20 cellular contexts compared by ENCODE assay signal in the genomic region with DNA sequence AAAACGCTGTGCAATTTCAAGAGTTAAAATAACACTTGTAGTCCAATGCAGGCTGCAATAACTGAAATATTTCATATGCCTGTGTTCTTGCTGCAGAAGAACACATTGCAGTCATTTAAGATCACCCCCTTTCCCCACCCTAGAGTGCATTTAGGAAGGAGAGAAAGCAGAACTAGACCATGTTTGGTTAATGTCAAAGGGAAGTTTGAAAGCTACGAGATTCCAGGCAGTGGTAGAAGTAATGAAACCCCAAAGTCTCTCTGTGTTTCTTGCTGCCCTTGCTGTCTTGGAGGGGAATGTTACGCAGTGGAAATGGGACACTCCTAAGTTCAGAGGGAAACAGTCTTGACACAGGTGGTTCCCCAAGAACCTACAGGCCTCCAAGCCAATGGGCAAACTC.
A peak's percentile ranks its signal among the peaks of the same experiment; 100 is the strongest.
DNase-seq lines count a peak whose midpoint lies in the region; ATAC-seq and TF ChIP-seq lines count a peak whose summit lies in the region.
"Had no signal": no experiment of that assay in that cellular context is flagged by ENCODE, and none has a peak within 500 bp of the region (broad histone marks: within the 10 kb centered on the region; RNA-seq: fewer than 3 reads in every experiment).

No MANE protein-coding gene starts in this region.

- no peak overlapping the region for H3K4me3 ChIP-seq in mucosa of descending colon
- no peak overlapping the region for H3K4me3 ChIP-seq in prostate gland
- H3K4me3 ChIP-seq in adrenal gland, result no peak overlapping the region
- H3K4me3 ChIP-seq: colonic mucosa, lung, thoracic aorta had no signal

- H3K36me3 ChIP-seq in mucosa of descending colon (ENCODE audit: low read depth) (no peaks in the 10 kb centered on the region), prostate gland (no peaks in the 10 kb centered on the region), adrenal gland (replicated peaks in 1 of 2) (no peaks in the 10 kb centered on the region)
- H3K36me3 ChIP-seq: colonic mucosa, thoracic aorta had no signal

- WGBS in prostate gland, result 91% methylated on average over 3 of the region's 3 CpGs
- WGBS in adrenal gland, 4 donors, result 70 to 84% (median 75%) methylated on average over 3 of the region's 3 CpGs

- no peak for TF ChIP-seq POLR2A in prostate gland (IDR thresholded peaks at IDR 0.05)
- TF ChIP-seq POLR2A in adrenal gland (IDR thresholded peaks at IDR 0.05), result no peak

- H3K9me3 ChIP-seq in mucosa of descending colon (no peaks in the 10 kb centered on the region), prostate gland (no peaks in the 10 kb centered on the region), adrenal gland (replicated peaks in 1 of 3) (no peaks in the 10 kb centered on the region)
- H3K9me3 ChIP-seq: colonic mucosa, thoracic aorta had no signal

- no peak overlapping the region for H3K27ac ChIP-seq in prostate gland
- H3K27ac ChIP-seq in adrenal gland, result peak overlapping the region in 1 of 5 donors; percentile 21
- H3K27ac ChIP-seq: colonic mucosa, thoracic aorta had no signal

- DNase-seq in CD1c-positive myeloid dendritic cell (ENCODE audit: extremely low spot score), result peak; percentile 78
- peak; percentile 51 for DNase-seq in KG1 (lab: John Stamatoyannopoulos, UW)
- DNase-seq in SKM-1 (lab: John Stamatoyannopoulos, UW; ENCODE audit: unreplicated experiment), result peak; percentile 86
- no peak for DNase-seq in mucosa of descending colon
- no peak for DNase-seq in prostate gland (ENCODE audit: low spot score)
- no peak for DNase-seq in adrenal gland
- DNase-seq in amygdala (lab: John Stamatoyannopoulos, UW), result no peak
- DNase-seq: activated CD4-positive, CD25-positive, alpha-beta regulatory T cell treated with anti-CD3 and anti-CD28 coated beads, Interleukin-2, amount 50 U/mL, for 72 hours; activated CD8-positive, alpha-beta memory T cell treated with anti-CD3 and anti-CD28 coated beads, Interleukin-2, amount 50 U/mL, for 48 hours; activated naive CD4-positive, alpha-beta T cell; Calu3; colonic mucosa; foreskin melanocyte; HCEC 1CT; MM.1S; NCI-H526 had no signal

- H3K27me3 ChIP-seq in prostate gland (replicated peaks; ENCODE audit: insufficient read depth) (no peaks in the 10 kb centered on the region), adrenal gland (no peaks in the 10 kb centered on the region)
- H3K27me3 ChIP-seq: colonic mucosa had no signal

- H3K4me1 ChIP-seq in mucosa of descending colon (ENCODE audit: low read depth), result no peaks in the 10 kb centered on the region
- no peaks in the 10 kb centered on the region for H3K4me1 ChIP-seq in prostate gland (replicated peaks)
- H3K4me1 ChIP-seq in adrenal gland (replicated peaks in 1 of 2), result no peaks in the 10 kb centered on the region
- H3K4me1 ChIP-seq: colonic mucosa had no signal

- intact Hi-C loops in mucosa of descending colon (cut with DNase I, micrococcal nuclease), result no loop called here
- intact Hi-C loops in prostate gland (cut with DNase I), result no loop called here
- intact Hi-C loops in adrenal gland (cut with DNase I), result no loop called here

- ATAC-seq in mucosa of descending colon, result peak; percentile 37
- no peak for ATAC-seq in HG02840 (IDR thresholded peaks at IDR 0.05; ENCODE audit: low FRiP score, unreplicated experiment)
- ATAC-seq: sciatic nerve had no signal

- TF ChIP-seq CTCF in mucosa of descending colon (IDR thresholded peaks at IDR 0.05), result no peak
- TF ChIP-seq CTCF in prostate gland (IDR thresholded peaks at IDR 0.05), result no peak
- no peak for TF ChIP-seq CTCF in adrenal gland (IDR thresholded peaks at IDR 0.05)

Comparison
In these comparisons a context has a peak if more than half of its experiments do, and no peak if none do; other contexts are left out.
1. DNase-seq: peak in CD1c-positive myeloid dendritic cell (single experiment), KG1 (single experiment) and SKM-1 (single experiment); none in mucosa of descending colon (0 of 3), prostate gland (single experiment), adrenal gland (0 of 7) and amygdala (0 of 56).